Comparison of ENCODE assay signal across 18 cellular contexts in genomic region chr3:169334994-169335393, GRCh38.
"Had no signal": no experiment of that assay in that cellular context is flagged by ENCODE, and none has a peak within 500 bp of the region (broad histone marks: within the 10 kb centered on the region; RNA-seq: fewer than 3 reads in every experiment).

No MANE protein-coding gene starts in this region.

- H3K4me3 ChIP-seq: tibial nerve had no signal

- H3K36me3 ChIP-seq: neutrophil, tibial nerve had no signal

- DNase-seq: activated CD4-positive, alpha-beta T cell treated with anti-CD3 and anti-CD28 coated beads, Interleukin-2, amount 10 ng/mL, durations not matched to agents 7 days and 5 days; activated CD8-positive, alpha-beta T cell treated with anti-CD3 and anti-CD28 coated beads, Interleukin-2, amount 10 ng/mL, durations not matched to agents 7 days and 5 days; activated effector memory CD4-positive, alpha-beta T cell treated with anti-CD3 and anti-CD28 coated beads, Interleukin-2, amount 50 U/mL, for 16 hours; activated naive CD4-positive, alpha-beta T cell treated with anti-CD3 and anti-CD28 coated beads, Interleukin-2, amount 50 U/mL, for 16 hours; activated T-cell treated with anti-CD3 and anti-CD28 coated beads, Interleukin-2, amount 50 U/mL, for 48 hours; effector memory CD4-positive, alpha-beta T cell; foreskin melanocyte; glutamatergic neuron; mesenchymal stem cell; retina; stimulated activated naive B cell treated with anti-CD40 and anti-IgM and Interleukin-4, amounts not matched to agents 10 μg/mL and 1 μg/mL and 100 μg/mL, for 72 hours; T-cell had no signal

- H3K9me3 Mint-ChIP-seq: activated CD4-positive, alpha-beta T cell treated with anti-CD3 and anti-CD28 coated beads, Interleukin-2, amount 10 ng/mL, durations not matched to agents 7 days and 5 days; dendritic cell treated with granulocyte-macrophage colony-stimulating factor and Interleukin-4, amounts not matched to agents 40 ng/mL and 50 ng/mL, for 4 days; natural killer cell treated with Interleukin-12 subunit alpha and Interleukin-12 subunit beta and Interleukin-15 and Interleukin-18, amount 100 ng/mL, for 72 hours; stimulated activated naive B cell treated with anti-CD40 and anti-IgM and Interleukin-4, amounts not matched to agents 10 μg/mL and 1 μg/mL and 100 μg/mL, for 72 hours; T-cell had no signal

- H3K9me3 ChIP-seq: neutrophil, tibial nerve had no signal

- H3K27ac ChIP-seq: neutrophil, tibial nerve had no signal

- H3K36me3 Mint-ChIP-seq: natural killer cell treated with Interleukin-12 subunit alpha and Interleukin-12 subunit beta and Interleukin-15 and Interleukin-18, amount 100 ng/mL, for 72 hours; stimulated activated naive B cell treated with anti-CD40 and anti-IgM and Interleukin-4, amounts not matched to agents 10 μg/mL and 1 μg/mL and 100 μg/mL, for 72 hours; T-cell had no signal

- H3K27ac Mint-ChIP-seq: activated CD4-positive, alpha-beta T cell treated with anti-CD3 and anti-CD28 coated beads, Interleukin-2, amount 10 ng/mL, durations not matched to agents 7 days and 5 days; activated CD8-positive, alpha-beta T cell treated with anti-CD3 and anti-CD28 coated beads, Interleukin-2, amount 10 ng/mL, durations not matched to agents 7 days and 5 days; dendritic cell treated with granulocyte-macrophage colony-stimulating factor and Interleukin-4, amounts not matched to agents 40 ng/mL and 50 ng/mL, for 4 days; natural killer cell treated with Interleukin-12 subunit alpha and Interleukin-12 subunit beta and Interleukin-15 and Interleukin-18, amount 100 ng/mL, for 72 hours; stimulated activated naive B cell treated with anti-CD40 and anti-IgM and Interleukin-4, amounts not matched to agents 10 μg/mL and 1 μg/mL and 100 μg/mL, for 72 hours; T-cell had no signal

- H3K4me1 Mint-ChIP-seq: activated CD4-positive, alpha-beta T cell treated with anti-CD3 and anti-CD28 coated beads, Interleukin-2, amount 10 ng/mL, durations not matched to agents 7 days and 5 days; stimulated activated naive B cell treated with anti-CD40 and anti-IgM and Interleukin-4, amounts not matched to agents 10 μg/mL and 1 μg/mL and 100 μg/mL, for 72 hours; T-cell had no signal

- FAIRE-seq: urothelium cell line had no signal

- H3K27me3 Mint-ChIP-seq: activated CD4-positive, alpha-beta T cell treated with anti-CD3 and anti-CD28 coated beads, Interleukin-2, amount 10 ng/mL, durations not matched to agents 7 days and 5 days; dendritic cell treated with granulocyte-macrophage colony-stimulating factor and Interleukin-4, amounts not matched to agents 40 ng/mL and 50 ng/mL, for 4 days; natural killer cell treated with Interleukin-12 subunit alpha and Interleukin-12 subunit beta and Interleukin-15 and Interleukin-18, amount 100 ng/mL, for 72 hours; stimulated activated naive B cell treated with anti-CD40 and anti-IgM and Interleukin-4, amounts not matched to agents 10 μg/mL and 1 μg/mL and 100 μg/mL, for 72 hours had no signal

- H3K27me3 ChIP-seq: neutrophil, tibial nerve had no signal

- H3K4me3 Mint-ChIP-seq: activated CD4-positive, alpha-beta T cell treated with anti-CD3 and anti-CD28 coated beads, Interleukin-2, amount 10 ng/mL, durations not matched to agents 7 days and 5 days; activated CD8-positive, alpha-beta T cell treated with anti-CD3 and anti-CD28 coated beads, Interleukin-2, amount 10 ng/mL, durations not matched to agents 7 days and 5 days; dendritic cell treated with granulocyte-macrophage colony-stimulating factor and Interleukin-4, amounts not matched to agents 40 ng/mL and 50 ng/mL, for 4 days; natural killer cell treated with Interleukin-12 subunit alpha and Interleukin-12 subunit beta and Interleukin-15 and Interleukin-18, amount 100 ng/mL, for 72 hours; stimulated activated naive B cell treated with anti-CD40 and anti-IgM and Interleukin-4, amounts not matched to agents 10 μg/mL and 1 μg/mL and 100 μg/mL, for 72 hours; T-cell had no signal

- H3K4me1 ChIP-seq: tibial nerve had no signal

- ATAC-seq: activated CD8-positive, alpha-beta T cell treated with anti-CD3 and anti-CD28 coated beads, Interleukin-2, amount 10 ng/mL, durations not matched to agents 7 days and 5 days; natural killer cell treated with Interleukin-12 subunit alpha and Interleukin-12 subunit beta and Interleukin-15 and Interleukin-18, amount 100 ng/mL, for 72 hours; SK-N-SH treated with all-trans-retinoic acid at 6 μM for 48 hours; stimulated activated naive B cell treated with anti-CD40 and anti-IgM and Interleukin-4, amounts not matched to agents 10 μg/mL and 1 μg/mL and 100 μg/mL, for 72 hours; T-cell had no signal
